2 cellular contexts compared by ENCODE assay signal in the genomic region with DNA sequence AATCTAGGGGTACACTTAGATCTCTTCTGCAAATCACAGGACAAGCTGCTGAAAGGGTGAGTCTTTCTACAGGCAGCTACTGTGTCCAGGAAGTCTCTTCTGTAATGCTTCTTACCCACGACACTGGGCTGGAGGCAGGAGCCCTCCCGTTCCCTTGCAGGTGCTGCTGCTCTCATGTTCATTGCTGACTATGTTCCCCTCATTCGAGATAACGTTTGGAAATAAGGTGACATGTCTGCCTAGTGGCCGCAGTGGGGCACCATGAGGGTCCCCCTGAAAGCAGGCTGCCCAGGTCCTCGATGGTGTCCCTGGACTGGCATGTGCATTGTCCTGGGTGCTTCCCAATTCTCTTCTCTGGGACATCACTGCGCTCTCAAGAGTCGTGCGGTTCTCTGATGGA.
TF ChIP-seq lines count a peak whose summit lies in the region.

No MANE protein-coding gene starts in this region.

TF ChIP-seq in SK-N-SH, 30 proteins besides CTCF, POLR2A, EP300 and RAD21 (continued from another document):
- TF ChIP-seq ZBTB33 (IDR thresholded peaks at IDR 0.05; ENCODE audit: borderline replicate concordance, low read depth), result no peak
- no peak for TF ChIP-seq FOSL2 (IDR thresholded peaks at IDR 0.05; ENCODE audit: borderline replicate concordance, low read depth)
- TF ChIP-seq RFX5 (IDR thresholded peaks at IDR 0.05; ENCODE audit: low read length), result no peak
- no peak for TF ChIP-seq USF1 (IDR thresholded peaks at IDR 0.05; ENCODE audit: borderline replicate concordance, low read depth)
- no peak for TF ChIP-seq TAF1 (IDR thresholded peaks at IDR 0.05; ENCODE audit: borderline replicate concordance, low read depth, low read length)
- no peak for TF ChIP-seq REST (IDR thresholded peaks at IDR 0.05; ENCODE audit: low read depth, low read length)
- TF ChIP-seq ELF1 (IDR thresholded peaks at IDR 0.05), result no peak
- no peak for TF ChIP-seq CHD2 (IDR thresholded peaks at IDR 0.05; ENCODE audit: low read length, partially characterized antibody)
- TF ChIP-seq USF2 (IDR thresholded peaks at IDR 0.05; ENCODE audit: borderline replicate concordance, low read depth, low read length), result no peak
- no peak for TF ChIP-seq POLR2AphosphoS5 (IDR thresholded peaks at IDR 0.05; ENCODE audit: low read depth, low read length)
- TF ChIP-seq NFIC (IDR thresholded peaks at IDR 0.05; ENCODE audit: borderline replicate concordance), result no peak
- TF ChIP-seq GATA2 (CRISPR knock-in tag; IDR thresholded peaks at IDR 0.05), result no peak
- no peak for TF ChIP-seq SIN3A (IDR thresholded peaks at IDR 0.05; ENCODE audit: borderline replicate concordance, low read depth, low read length)
- TF ChIP-seq FOXJ3 (CRISPR knock-in tag; IDR thresholded peaks at IDR 0.05), result no peak
- no peak for TF ChIP-seq JUND (IDR thresholded peaks at IDR 0.05)
- TF ChIP-seq GABPA (IDR thresholded peaks at IDR 0.05; ENCODE audit: low read depth), result no peak
- TF ChIP-seq MXI1 (IDR thresholded peaks at IDR 0.05; ENCODE audit: low read depth, low read length), result no peak
- no peak for TF ChIP-seq RCOR1 (IDR thresholded peaks at IDR 0.05; ENCODE audit: low read length)
- TF ChIP-seq, protein P1, sequence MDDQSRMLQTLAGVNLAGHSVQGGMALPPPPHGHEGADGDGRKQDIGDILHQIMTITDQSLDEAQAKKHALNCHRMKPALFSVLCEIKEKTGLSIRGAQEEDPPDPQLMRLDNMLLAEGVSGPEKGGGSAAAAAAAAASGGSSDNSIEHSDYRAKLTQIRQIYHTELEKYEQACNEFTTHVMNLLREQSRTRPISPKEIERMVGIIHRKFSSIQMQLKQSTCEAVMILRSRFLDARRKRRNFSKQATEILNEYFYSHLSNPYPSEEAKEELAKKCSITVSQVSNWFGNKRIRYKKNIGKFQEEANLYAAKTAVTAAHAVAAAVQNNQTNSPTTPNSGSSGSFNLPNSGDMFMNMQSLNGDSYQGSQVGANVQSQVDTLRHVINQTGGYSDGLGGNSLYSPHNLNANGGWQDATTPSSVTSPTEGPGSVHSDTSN (IDR thresholded peaks at IDR 0.05), result no peak

TF ChIP-seq in SK-N-SH treated with all-trans-retinoic acid at 6 μM for 48 hours, 23 proteins besides CTCF, POLR2A, EP300 and RAD21 (continued from another document):
- no peak for TF ChIP-seq ZNF70 (CRISPR knock-in tag; IDR thresholded peaks at IDR 0.05)
